ENCODE assay signal across 18 cellular contexts in genomic region chr6:139960676-139961075, GRCh38.
A peak's percentile ranks its signal among the peaks of the same experiment; 100 is the strongest.
DNase-seq lines count a peak whose midpoint lies in the region; ATAC-seq and TF ChIP-seq lines count a peak whose summit lies in the region.
"Had no signal": no experiment of that assay in that cellular context is flagged by ENCODE, and none has a peak within 500 bp of the region (broad histone marks: within the 10 kb centered on the region; RNA-seq: fewer than 3 reads in every experiment).

No MANE protein-coding gene starts in this region.

- no peak overlapping the region for H3K4me2 ChIP-seq in GM23338
- H3K4me2 ChIP-seq: SK-N-SH had no signal

- TF ChIP-seq POLR2A in thyroid gland (IDR thresholded peaks at IDR 0.05) = no peak

- H3K27me3 Mint-ChIP-seq in GM23338 (ENCODE audit: insufficient read depth, low read depth, poor library complexity) = no peaks in the 10 kb centered on the region
- peaks cover 0 to 4% (median 0%) of the 10 kb centered on the region in 3 donors for H3K27me3 Mint-ChIP-seq in immature natural killer cell (ENCODE audit: low read depth in 3 of 3)

- peak; percentile 16 for DNase-seq in NCI-H2171 treated with DMSO at 0.1 percent for 48 hours (lab: John Stamatoyannopoulos, UW)
- no peak for DNase-seq in NCI-H2171 (lab: John Stamatoyannopoulos, UW)
- DNase-seq in Panc1 (ENCODE audit: low read depth, low spot score) = no peak
- DNase-seq in foreskin keratinocyte = peak in 1 of 2 donors; percentile 43
- no peak for DNase-seq in thyroid gland
- no peak for DNase-seq in GM23338 (ENCODE audit: low spot score)
- DNase-seq in immature natural killer cell = no peak
- DNase-seq in upper lobe of right lung = no peak
- DNase-seq: 8988T, KBM-7, MG63, NCI-H2029, NCI-H2227 treated with DMSO at 0.1 percent for 48 hours, NCI-H526 treated with DMSO at 0.1 percent for 48 hours, Peyer's patch, SIG-M5, SK-N-SH, SW 1271 had no signal

- H3K4me1 ChIP-seq in Panc1 (ENCODE audit: control insufficient read depth, insufficient read depth, low read length) (peaks cover 7% of the 10 kb centered on the region), foreskin keratinocyte (no peaks in the 10 kb centered on the region), thyroid gland (peaks cover 51 to 55% of the 10 kb centered on the region in 2 donors), GM23338 (ENCODE audit: insufficient read depth) (peaks cover 8% of the 10 kb centered on the region; the same call in 1 of the 2 replicates), upper lobe of right lung (peaks cover 6% of the 10 kb centered on the region)

- H3K27me3 ChIP-seq in Panc1 (ENCODE audit: control insufficient read depth, insufficient read depth, low read length) = no peaks in the 10 kb centered on the region
- no peaks in the 10 kb centered on the region for H3K27me3 ChIP-seq in foreskin keratinocyte
- H3K27me3 ChIP-seq in thyroid gland = no peaks in the 10 kb centered on the region
- no peaks in the 10 kb centered on the region for H3K27me3 ChIP-seq in GM23338 (ENCODE audit: insufficient read depth)
- H3K27me3 ChIP-seq in upper lobe of right lung = no peaks in the 10 kb centered on the region
- H3K27me3 ChIP-seq: MG63, Peyer's patch had no signal

- peak overlapping the region; percentile 79; the same call in 1 of the 2 replicates for H3K27ac ChIP-seq in Panc1 (ENCODE audit: low read length)
- H3K27ac ChIP-seq in foreskin keratinocyte = no peak overlapping the region
- H3K27ac ChIP-seq in thyroid gland = peak overlapping the region; percentile 83 to 91 (median 89)
- H3K27ac ChIP-seq in GM23338 (ENCODE audit: low read depth) = no peak overlapping the region
- no peak overlapping the region for H3K27ac ChIP-seq in upper lobe of right lung
- H3K27ac ChIP-seq: Peyer's patch had no signal

- no peaks in the 10 kb centered on the region for H3F3A ChIP-seq in GM23338 (replicated peaks; ENCODE audit: low read depth)

- no peak for TF ChIP-seq CTCF in Panc1 (IDR thresholded peaks at IDR 0.05)
- no peak for TF ChIP-seq CTCF in foreskin keratinocyte (conservative IDR thresholded peaks at IDR 0.05)
- TF ChIP-seq CTCF in thyroid gland (IDR thresholded peaks at IDR 0.05) = no peak
- no peak for TF ChIP-seq CTCF in GM23338 (conservative IDR thresholded peaks at IDR 0.05; ENCODE audit: low read depth in 2 of 2)
- TF ChIP-seq CTCF in upper lobe of right lung (IDR thresholded peaks at IDR 0.05) = no peak

- no peaks in the 10 kb centered on the region for H3K79me2 ChIP-seq in GM23338 (replicated peaks; ENCODE audit: insufficient read depth)

- peaks cover 5% of the 10 kb centered on the region for H3K9me3 Mint-ChIP-seq in GM23338
- H3K9me3 Mint-ChIP-seq in immature natural killer cell = no peaks in the 10 kb centered on the region

- H3K4me1 Mint-ChIP-seq in GM23338 = peaks cover 11% of the 10 kb centered on the region; the same call in 2 of the 3 replicates
- H3K4me1 Mint-ChIP-seq in immature natural killer cell = no peaks in the 10 kb centered on the region

- H4K20me1 ChIP-seq in GM23338 (replicated peaks; ENCODE audit: insufficient read depth) = no peaks in the 10 kb centered on the region

- intact Hi-C loops in Panc1 (cut with micrococcal nuclease; ENCODE audit: unreplicated experiment) (no loop called here), thyroid gland (cut with DNase I) (no loop called here), upper lobe of right lung (cut with DNase I) (no loop called here)

- H3K27ac Mint-ChIP-seq in GM23338 (no peak overlapping the region), immature natural killer cell (no peak overlapping the region)

- no TSS peak for BruUV-seq in Panc1 (replicated peaks; lab: Mats Ljungman, UMichigan)

- H3K36me3 Mint-ChIP-seq in GM23338 (ENCODE audit: low read depth) (no peaks in the 10 kb centered on the region; the same call in 2 of the 3 replicates), immature natural killer cell (no peaks in the 10 kb centered on the region)

- no peak overlapping the region for H2AFZ ChIP-seq in GM23338

- H3K9me3 ChIP-seq in Panc1 (ENCODE audit: control insufficient read depth, insufficient read depth, low read depth, low read length) (no peaks in the 10 kb centered on the region; the same call in 1 of the 2 replicates), thyroid gland (no peaks in the 10 kb centered on the region), upper lobe of right lung (no peaks in the 10 kb centered on the region)
- H3K9me3 ChIP-seq: MG63, Peyer's patch had no signal

- POLR2A ChIA-PET in Panc1 (lab: Charles Lee) = no interaction called here

- in situ Hi-C loops in Panc1 (cut with HindIII; ENCODE audit: low pct_unique_long_range_greater_than_20kb, low sequenced_read_pairs) = no loop called here

- H3K4me3 Mint-ChIP-seq in GM23338 (no peak overlapping the region), immature natural killer cell (no peak overlapping the region)

- ATAC-seq in Panc1 (peak; percentile 63; the same call in 1 of the 2 replicates), foreskin keratinocyte (peak; percentile 36), GM23338 (no peak), upper lobe of right lung (no peak)

- CTCF ChIA-PET in Panc1 (lab: Charles Lee) = no interaction called here

- H3K9me2 ChIP-seq in GM23338 (ENCODE audit: insufficient read depth) = no peaks in the 10 kb centered on the region
- H3K9me2 ChIP-seq: SK-N-SH had no signal

- H3K36me3 ChIP-seq in Panc1 (ENCODE audit: control insufficient read depth, insufficient read depth, low read length) (no peaks in the 10 kb centered on the region), thyroid gland (no peaks in the 10 kb centered on the region), GM23338 (ENCODE audit: insufficient read depth) (no peaks in the 10 kb centered on the region), upper lobe of right lung (no peaks in the 10 kb centered on the region)
- H3K36me3 ChIP-seq: MG63, Peyer's patch had no signal

- H3K4me3 ChIP-seq in Panc1 (ENCODE audit: low read depth in 2 of 2, low read length in 2 of 2) (no peak overlapping the region), thyroid gland (replicated peaks in 1 of 3) (no peak overlapping the region), GM23338 (no peak overlapping the region), upper lobe of right lung (no peak overlapping the region)
- H3K4me3 ChIP-seq: MG63, Peyer's patch had no signal

- 34 to 52% methylated on average over 2 of the region's 2 CpGs for WGBS in thyroid gland, 2 donors

TF ChIP-seq in GM23338, 12 proteins besides CTCF, POLR2A, EP300 and RAD21 (continues in another document):
- TF ChIP-seq ZNF462 (CRISPR knock-in tag; IDR thresholded peaks at IDR 0.05) (no peak), POLR2AphosphoS5 (IDR thresholded peaks at IDR 0.05; ENCODE audit: low read depth) (no peak)

Comparison
In these comparisons a context has a peak if more than half of its experiments do, and no peak if none do; other contexts are left out.
1. ATAC-seq: peak in Panc1 (single experiment) and foreskin keratinocyte (single experiment); none in GM23338 (single experiment) and upper lobe of right lung (single experiment).
2. H3K27ac ChIP-seq: peak in Panc1 (single experiment) and thyroid gland (3 of 3); none in foreskin keratinocyte (single experiment), GM23338 (single experiment) and upper lobe of right lung (single experiment).